ENCODE assay signal across 8 cellular contexts in the genomic region with DNA sequence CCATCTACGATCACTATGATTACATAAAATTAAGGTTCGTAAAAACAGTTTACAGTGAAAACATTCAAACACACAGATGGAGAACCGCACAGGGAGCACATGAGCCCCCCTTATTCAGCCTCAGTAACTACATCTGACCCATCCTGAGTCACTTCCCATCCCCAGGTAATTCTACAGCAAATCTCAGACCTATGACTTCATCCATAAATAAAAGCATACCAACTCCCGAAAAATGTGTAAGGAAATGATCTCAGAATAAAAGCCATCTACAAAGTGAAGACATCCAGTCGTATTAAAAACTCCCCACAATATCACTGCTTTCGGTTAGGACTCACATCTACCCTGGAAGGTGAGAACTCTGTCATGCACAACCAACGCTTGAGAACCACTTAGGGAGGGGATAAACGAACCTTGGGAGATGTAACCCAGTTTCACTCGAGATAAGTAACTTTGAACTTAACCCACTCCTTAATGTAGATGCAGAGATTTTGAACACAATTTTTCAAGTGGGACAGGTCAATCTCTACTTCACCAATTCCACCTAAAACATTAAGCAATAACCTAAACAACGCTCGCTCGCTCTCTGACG. TPM values are rescaled to one million over a fixed set of nuclear protein-coding genes. Genes with fewer than 3 reads are reported as not detected.
A peak's percentile ranks its signal among the peaks of the same experiment; 100 is the strongest.
DNase-seq lines count a peak whose midpoint lies in the region; ATAC-seq and TF ChIP-seq lines count a peak whose summit lies in the region.

No MANE protein-coding gene starts in this region.

- H3K9me3 ChIP-seq in fibroblast of lung (ENCODE audit: control insufficient read depth, insufficient read depth, low read depth, low read length): no peaks in the 10 kb centered on the region

- no peaks in the 10 kb centered on the region for H3K27me3 ChIP-seq in fibroblast of lung (ENCODE audit: control insufficient read depth, insufficient read depth, low read length)
- H3K27me3 ChIP-seq in rectal smooth muscle tissue (ENCODE audit: control insufficient read depth, insufficient read depth, low read length): no peaks in the 10 kb centered on the region

- H2AFZ ChIP-seq in fibroblast of lung (ENCODE audit: low read length): no peak overlapping the region

- no peak for TF ChIP-seq CTCF in fibroblast of lung (conservative IDR thresholded peaks at IDR 0.05 in 1 of 2, IDR thresholded peaks at IDR 0.05 in 1 of 2; ENCODE audit: low read depth in 1 of 2, low read length in 2 of 2)

- H3K36me3 ChIP-seq in fibroblast of lung (ENCODE audit: control insufficient read depth, insufficient read depth, low read length): peaks cover 21% of the 10 kb centered on the region
- peaks cover 25% of the 10 kb centered on the region for H3K36me3 ChIP-seq in rectal smooth muscle tissue (ENCODE audit: control insufficient read depth, insufficient read depth, low read length)

- H3K4me2 ChIP-seq in fibroblast of lung (ENCODE audit: extremely low read depth, insufficient read depth, low read length): peak overlapping the region; percentile 95

- H3K4me3 ChIP-seq in fibroblast of lung (replicated peaks in 1 of 4; ENCODE audit: control extremely low read depth in 1 of 4, insufficient read depth in 1 of 4, low read depth in 3 of 4, low read length in 4 of 4) (peak overlapping the region; percentile 75 to 92 (median 90)), rectal smooth muscle tissue (ENCODE audit: low read length) (peak overlapping the region; percentile 77)

- H3K79me2 ChIP-seq in fibroblast of lung (ENCODE audit: control insufficient read depth, insufficient read depth, low read length): peaks cover 39% of the 10 kb centered on the region

- H3K9ac ChIP-seq in fibroblast of lung (ENCODE audit: insufficient read depth, low read length) (peak overlapping the region; percentile 98), rectal smooth muscle tissue (ENCODE audit: low read length) (peak overlapping the region; percentile 16)

- peaks cover 13% of the 10 kb centered on the region for H3K4me1 ChIP-seq in fibroblast of lung (ENCODE audit: control insufficient read depth, extremely low read depth, insufficient read depth, low read length)
- H3K4me1 ChIP-seq in rectal smooth muscle tissue (ENCODE audit: control insufficient read depth, insufficient read depth, low read length): peaks cover 13% of the 10 kb centered on the region

- peaks cover 2% of the 10 kb centered on the region for H4K20me1 ChIP-seq in fibroblast of lung (ENCODE audit: control insufficient read depth, extremely low read depth, insufficient read depth, low read length)

- H3K27ac ChIP-seq in fibroblast of lung (ENCODE audit: insufficient read depth, low read length) (peak overlapping the region; percentile 97), rectal smooth muscle tissue (ENCODE audit: low read depth, low read length) (peak overlapping the region; percentile 95)

- no peak for ATAC-seq in SK-N-SH treated with all-trans-retinoic acid at 6 μM for 48 hours
- ATAC-seq in GM19463 (IDR thresholded peaks at IDR 0.05; ENCODE audit: unreplicated experiment): no peak

- DNase-seq in NCI-H748 (lab: John Stamatoyannopoulos, UW; ENCODE audit: unreplicated experiment): peak; percentile 18
- no peak for DNase-seq in NCI-H748 treated with DMSO at 0.1 percent for 48 hours (lab: John Stamatoyannopoulos, UW)
- DNase-seq in fibroblast of lung (ENCODE audit: low read depth in 2 of 2): peak in 1 of 2 donors; percentile 62
- no peak for DNase-seq in DMS153 treated with DMSO at 0.1 percent for 48 hours (lab: John Stamatoyannopoulos, UW; ENCODE audit: unreplicated experiment)
- DNase-seq in activated CD4-positive, alpha-beta T cell treated with anti-CD3 and anti-CD28 coated beads for 48 hours: no peak

TF ChIP-seq in SK-N-SH treated with all-trans-retinoic acid at 6 μM for 48 hours, 23 proteins besides CTCF, POLR2A, EP300 and RAD21:
- TF ChIP-seq ZNF8 (CRISPR knock-in tag; IDR thresholded peaks at IDR 0.05) (no peak), ZFP3 (CRISPR knock-in tag; IDR thresholded peaks at IDR 0.05) (0 out of 2 replicates have a peak, but pooled peaks have one; percentile 75)

RNA-seq across cellular contexts. Expression of gene USP36, which starts 1.3 kb away (rescaled TPM):
- total RNA-seq in fibroblast of lung: 16.7 and 18.3 TPM in 2 replicates
- 15.4 and 27.4 TPM in 2 replicates for polyA plus RNA-seq in fibroblast of lung
- polyA plus RNA-seq in fibroblast of lung (2012): 18.2 and 25.0 TPM in 2 replicates
- polyA minus RNA-seq in fibroblast of lung (ENCODE audit: low replicate concordance): 48.3 and 92.3 TPM in 2 replicates

RNA-seq across cellular contexts. Expression of gene CYTH1, which starts 57.2 kb away (rescaled TPM):
- 6.7 and 9.9 TPM in 2 replicates for total RNA-seq in fibroblast of lung
- polyA plus RNA-seq in fibroblast of lung: 8.9 and 11.3 TPM in 2 replicates
- polyA plus RNA-seq in fibroblast of lung (2012): 6.3 and 9.7 TPM in 2 replicates
- polyA minus RNA-seq in fibroblast of lung (ENCODE audit: low replicate concordance): 5.5 and 18.6 TPM in 2 replicates
